Comparison of ENCODE assay signal across 8 cellular contexts in genomic region chr11:86919557-86920210, GRCh38. TPM values are rescaled to one million over a fixed set of nuclear protein-coding genes. Genes with fewer than 3 reads are reported as not detected.
DNase-seq lines count a peak whose midpoint lies in the region; ATAC-seq and TF ChIP-seq lines count a peak whose summit lies in the region.

No MANE protein-coding gene starts in this region.

- ATAC-seq in foreskin keratinocyte = peak; percentile 70
- ATAC-seq in CD8-positive, alpha-beta T cell = no peak
- no peak for ATAC-seq in GM18870 (IDR thresholded peaks at IDR 0.05; ENCODE audit: unreplicated experiment)

- H3K4me3 Mint-ChIP-seq in activated naive CD4-positive, alpha-beta T cell treated with anti-CD3 and anti-CD28 coated beads, Interleukin-2, amount 10 ng/mL, durations not matched to agents 7 days and 5 days = no peak overlapping the region
- H3K4me3 Mint-ChIP-seq in CD8-positive, alpha-beta T cell = no peak overlapping the region

- no peak overlapping the region for H3K14ac ChIP-seq in trophoblast cell (ENCODE audit: low read length)

- H3K27ac Mint-ChIP-seq in activated naive CD4-positive, alpha-beta T cell treated with anti-CD3 and anti-CD28 coated beads, Interleukin-2, amount 10 ng/mL, durations not matched to agents 7 days and 5 days = no peak overlapping the region
- no peak overlapping the region for H3K27ac Mint-ChIP-seq in CD8-positive, alpha-beta T cell

- no peak overlapping the region for H4K91ac ChIP-seq in trophoblast cell (ENCODE audit: low read depth, low read length)

- H4K12ac ChIP-seq in trophoblast cell (ENCODE audit: low read depth, low read length) = no peak overlapping the region

- H2AK5ac ChIP-seq in trophoblast cell (ENCODE audit: low read length) = no peak overlapping the region

- H3K4me3 ChIP-seq in KMS-11 (IDR thresholded peaks at IDR 0.05; ENCODE audit: insufficient read depth, low read depth, low read length) (no peak overlapping the region), trophoblast cell (ENCODE audit: low read depth, low read length) (no peak overlapping the region)
- H3K4me3 ChIP-seq in CD8-positive, alpha-beta T cell (ENCODE audit: low read depth, low read length) = no peak overlapping the region

- peaks cover 7% of the 10 kb centered on the region for H3K79me1 ChIP-seq in trophoblast cell (ENCODE audit: low read length)

- H3K9me3 Mint-ChIP-seq in activated naive CD4-positive, alpha-beta T cell treated with anti-CD3 and anti-CD28 coated beads, Interleukin-2, amount 10 ng/mL, durations not matched to agents 7 days and 5 days = no peaks in the 10 kb centered on the region
- H3K9me3 Mint-ChIP-seq in CD8-positive, alpha-beta T cell = no peaks in the 10 kb centered on the region

- intact Hi-C loops in CD8-positive, alpha-beta T cell (cut with DNase I, micrococcal nuclease) = loop anchor here in 1 of 2 experiments (5.0 kb wide), 2 partner anchors 52 to 462 kb away; no protein-coding TSS in a partner anchor

- H2BK120ac ChIP-seq in trophoblast cell (ENCODE audit: insufficient read depth, low read length, poor library complexity) = no peak overlapping the region

- H4K20me1 ChIP-seq in KMS-11 (ENCODE audit: insufficient read depth) = no peaks in the 10 kb centered on the region

- H4K8ac ChIP-seq in trophoblast cell (ENCODE audit: low read depth, low read length) = no peak overlapping the region

- peak overlapping the region; percentile 48 for H3K4me2 ChIP-seq in KMS-11
- no peak overlapping the region for H3K4me2 ChIP-seq in trophoblast cell (ENCODE audit: low read length)

- peak; percentile 31 for DNase-seq in activated naive CD4-positive, alpha-beta T cell treated with anti-CD3 and anti-CD28 coated beads, Interleukin-2, amount 10 ng/mL, durations not matched to agents 7 days and 5 days
- DNase-seq in activated naive CD4-positive, alpha-beta T cell treated with Interleukin-2 at 50 U/mL for 16 hours = no peak
- DNase-seq in SW 1271 (lab: John Stamatoyannopoulos, UW) (peak; percentile 36 to 76), foreskin keratinocyte (peak in 1 of 2 donors; percentile 37), trophoblast cell (peak in 1 of 2 donors; percentile 69)
- no peak for DNase-seq in CD8-positive, alpha-beta T cell

- peak overlapping the region; percentile 51; the same call in 1 of the 2 replicates for H2AFZ ChIP-seq in KMS-11 (ENCODE audit: low read depth)
- no peak overlapping the region for H2AFZ ChIP-seq in trophoblast cell (ENCODE audit: insufficient read depth, low read length, poor library complexity)

- no peaks in the 10 kb centered on the region for H3K27me3 ChIP-seq in KMS-11 (ENCODE audit: insufficient read depth, low read depth)
- H3K27me3 ChIP-seq in foreskin keratinocyte = no peaks in the 10 kb centered on the region
- no peaks in the 10 kb centered on the region for H3K27me3 ChIP-seq in trophoblast cell (ENCODE audit: insufficient read depth, low read length)
- no peaks in the 10 kb centered on the region for H3K27me3 ChIP-seq in CD8-positive, alpha-beta T cell (ENCODE audit: insufficient read depth, low read length)

- peaks cover 10% of the 10 kb centered on the region for H3K27me3 Mint-ChIP-seq in activated naive CD4-positive, alpha-beta T cell treated with anti-CD3 and anti-CD28 coated beads, Interleukin-2, amount 10 ng/mL, durations not matched to agents 7 days and 5 days
- H3K27me3 Mint-ChIP-seq in CD8-positive, alpha-beta T cell (ENCODE audit: low read depth) = no peaks in the 10 kb centered on the region

- TF ChIP-seq CTCF in KMS-11 (conservative IDR thresholded peaks at IDR 0.05; ENCODE audit: low read depth, low read length) (peak; percentile 97), foreskin keratinocyte (conservative IDR thresholded peaks at IDR 0.05) (peak; percentile 82)
- TF ChIP-seq CTCF in CD8-positive, alpha-beta T cell (IDR thresholded peaks at IDR 0.05) = no peak

- no peak overlapping the region for H2BK5ac ChIP-seq in trophoblast cell (ENCODE audit: low read depth, low read length, poor library complexity)

- H3K18ac ChIP-seq in trophoblast cell (ENCODE audit: low read length) = no peak overlapping the region

- no CpG with 5 or more reads among the region's 7 CpGs for WGBS in trophoblast cell (ENCODE audit: extremely low coverage, insufficient coverage, insufficient read length)

- H3K27ac ChIP-seq in KMS-11 (peak overlapping the region; percentile 25; the same call in 1 of the 2 replicates), foreskin keratinocyte (no peak overlapping the region), trophoblast cell (ENCODE audit: low read depth, low read length) (no peak overlapping the region)
- no peak overlapping the region for H3K27ac ChIP-seq in CD8-positive, alpha-beta T cell (ENCODE audit: low read depth, low read length)

- POLR2A ChIA-PET in CD8-positive, alpha-beta T cell (lab: Charles Lee) = no interaction called here

- peak overlapping the region; percentile 10; the same call in 1 of the 2 replicates for H3K9ac ChIP-seq in KMS-11
- no peak overlapping the region for H3K9ac ChIP-seq in trophoblast cell (ENCODE audit: low read length)

- H3K79me2 ChIP-seq in KMS-11 (ENCODE audit: insufficient read depth, low read depth) = no peaks in the 10 kb centered on the region
- H3K79me2 ChIP-seq in trophoblast cell (ENCODE audit: control insufficient read depth, insufficient read depth, low read length, poor library complexity) = no peaks in the 10 kb centered on the region

- peaks cover 15% of the 10 kb centered on the region for H3K4me1 Mint-ChIP-seq in activated naive CD4-positive, alpha-beta T cell treated with anti-CD3 and anti-CD28 coated beads, Interleukin-2, amount 10 ng/mL, durations not matched to agents 7 days and 5 days
- H3K4me1 Mint-ChIP-seq in CD8-positive, alpha-beta T cell (ENCODE audit: low read depth) = no peaks in the 10 kb centered on the region

- H3K36me3 ChIP-seq in KMS-11 (ENCODE audit: insufficient read depth) = no peaks in the 10 kb centered on the region
- H3K36me3 ChIP-seq in trophoblast cell (ENCODE audit: control insufficient read depth in 1 of 2, insufficient read depth in 2 of 2, low read length in 2 of 2) = no peaks in the 10 kb centered on the region
- no peaks in the 10 kb centered on the region for H3K36me3 ChIP-seq in CD8-positive, alpha-beta T cell (ENCODE audit: insufficient read depth, low read length)

- no peaks in the 10 kb centered on the region for H3K36me3 Mint-ChIP-seq in activated naive CD4-positive, alpha-beta T cell treated with anti-CD3 and anti-CD28 coated beads, Interleukin-2, amount 10 ng/mL, durations not matched to agents 7 days and 5 days
- no peaks in the 10 kb centered on the region for H3K36me3 Mint-ChIP-seq in CD8-positive, alpha-beta T cell

- H3K4me1 ChIP-seq in KMS-11 (ENCODE audit: low read depth, poor library complexity, severe bottlenecking) (peaks cover 43% of the 10 kb centered on the region), foreskin keratinocyte (peaks cover 15% of the 10 kb centered on the region), trophoblast cell (ENCODE audit: control insufficient read depth in 1 of 2, insufficient read depth in 2 of 2, low read length in 2 of 2) (peaks cover 3 to 8% of the 10 kb centered on the region in 2 experiments)
- peaks cover 5% of the 10 kb centered on the region for H3K4me1 ChIP-seq in CD8-positive, alpha-beta T cell (ENCODE audit: insufficient read depth, low read length)

- no peak overlapping the region for H3K4ac ChIP-seq in trophoblast cell (ENCODE audit: low read depth, low read length)

- H2BK12ac ChIP-seq in trophoblast cell (ENCODE audit: low read length) = peak overlapping the region; percentile 19

- no peaks in the 10 kb centered on the region for H3K9me3 ChIP-seq in trophoblast cell (ENCODE audit: insufficient read depth, low read depth, low read length)
- no peaks in the 10 kb centered on the region for H3K9me3 ChIP-seq in CD8-positive, alpha-beta T cell (ENCODE audit: low read length)

- H3K23ac ChIP-seq in trophoblast cell (ENCODE audit: low read length) = no peak overlapping the region

- CTCF ChIA-PET in activated naive CD4-positive, alpha-beta T cell treated with anti-CD3 and anti-CD28 coated beads, Interleukin-2, amount 10 ng/mL, durations not matched to agents 7 days and 5 days (lab: Charles Lee) = interaction anchor here (0.8 to 2.5 kb wide), 2 partner anchors 15 to 50 kb away, joined by 3 to 11 read pairs; no protein-coding TSS in a partner anchor
- CTCF ChIA-PET in CD8-positive, alpha-beta T cell (lab: Charles Lee) = interaction anchor here (0.9 kb wide), 1 partner anchor 49 kb away, joined by 4 read pairs; no protein-coding TSS in a partner anchor

RNA-seq across cellular contexts. Expression of gene FZD4, which starts 35.5 kb away (rescaled TPM):
- 0.49 and 0.68 TPM in 2 replicates for total RNA-seq in foreskin keratinocyte
- polyA plus RNA-seq in foreskin keratinocyte = 0.13 and 0.17 TPM in 2 replicates
- polyA plus RNA-seq in trophoblast cell (2013) = 2.8 and 3.0 TPM in 2 replicates
- total RNA-seq in CD8-positive, alpha-beta T cell = under 1 TPM in 1 of 2 experiments, not detected in 1; 0.05 TPM

Comparison
In these comparisons a context has a peak if more than half of its experiments do, and no peak if none do; other contexts are left out.
1. DNase-seq: peak in activated naive CD4-positive, alpha-beta T cell treated with anti-CD3 and anti-CD28 coated beads, Interleukin-2, amount 10 ng/mL, durations not matched to agents 7 days and 5 days (single experiment) and SW 1271 (2 of 2); none in activated naive CD4-positive, alpha-beta T cell treated with Interleukin-2 at 50 U/mL for 16 hours (single experiment) and CD8-positive, alpha-beta T cell (0 of 7).